1 cellular context compared by ENCODE assay signal in the genomic region with DNA sequence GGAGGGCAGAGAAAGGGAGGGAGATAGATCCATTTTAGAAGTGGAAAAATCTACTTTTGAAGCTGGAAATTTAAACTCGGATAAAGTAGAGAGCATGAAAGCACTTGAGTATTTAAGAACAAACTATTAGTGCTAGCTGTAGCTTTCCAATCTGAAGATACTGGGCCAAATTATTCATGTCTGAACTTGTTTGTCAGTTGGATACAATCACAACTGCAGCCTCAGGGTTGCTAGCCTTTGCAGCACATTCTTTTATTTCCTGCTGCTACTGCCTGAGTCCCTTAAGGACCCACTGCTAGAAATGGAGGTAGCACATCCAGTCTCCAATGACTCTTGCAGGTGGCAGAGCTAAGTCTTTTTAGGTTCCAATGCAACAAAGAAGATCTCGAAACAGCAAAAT.
TF ChIP-seq lines count a peak whose summit lies in the region.

No MANE protein-coding gene starts in this region.

TF ChIP-seq in HEK293, 187 proteins besides CTCF, POLR2A, EP300 and RAD21 (continued from another document):
- TF ChIP-seq PATZ1 (tag by site-specific recombination; IDR thresholded peaks at IDR 0.05) (no peak), ZNF16 (tag by site-specific recombination; IDR thresholded peaks at IDR 0.05; ENCODE audit: low read depth) (no peak), ZNF561 (tag by site-specific recombination; IDR thresholded peaks at IDR 0.05; ENCODE audit: borderline replicate concordance) (no peak), SETDB1 (IDR thresholded peaks at IDR 0.05; ENCODE audit: insufficient read length, low read length) (no peak), ZXDB (tag by site-specific recombination; IDR thresholded peaks at IDR 0.05) (no peak), ZNF138 (tag by site-specific recombination; IDR thresholded peaks at IDR 0.05; ENCODE audit: borderline replicate concordance) (no peak)
